ENCODE assay signal across 8 cellular contexts in genomic region chr7:142385528-142386340, GRCh38.
DNase-seq lines count a peak whose midpoint lies in the region; ATAC-seq, FAIRE-seq and TF ChIP-seq lines count a peak whose summit lies in the region.

No MANE protein-coding gene starts in this region.

- peaks cover 1% of the 10 kb centered on the region for H3K27me3 Mint-ChIP-seq in activated CD8-positive, alpha-beta T cell treated with anti-CD3 and anti-CD28 coated beads for 36 hours

- no peaks in the 10 kb centered on the region for H3K9me3 ChIP-seq in BE2C
- H3K9me3 ChIP-seq in pancreas: no peaks in the 10 kb centered on the region

- H3K4me1 ChIP-seq in BE2C: no peaks in the 10 kb centered on the region
- no peaks in the 10 kb centered on the region for H3K4me1 ChIP-seq in pancreas

- no peak overlapping the region for H3K27ac ChIP-seq in pancreas

- TF ChIP-seq CTCF in BE2C (IDR thresholded peaks at IDR 0.05; ENCODE audit: low read depth, low read length) (peak; percentile 85), fibroblast of the aortic adventitia (IDR thresholded peaks at IDR 0.05; ENCODE audit: insufficient read depth, low read length) (peak; percentile 84), pancreas (IDR thresholded peaks at IDR 0.05) (peak; percentile 26 to 55 (median 33))
- peak; percentile 63 for TF ChIP-seq CTCF in activated CD8-positive, alpha-beta T cell treated with anti-CD3 and anti-CD28 coated beads for 36 hours (IDR thresholded peaks at IDR 0.05)

- H3K36me3 ChIP-seq in BE2C: no peaks in the 10 kb centered on the region
- H3K36me3 ChIP-seq in pancreas: no peaks in the 10 kb centered on the region

- peaks cover 20% of the 10 kb centered on the region for H3K4me1 Mint-ChIP-seq in activated CD8-positive, alpha-beta T cell treated with anti-CD3 and anti-CD28 coated beads for 36 hours (ENCODE audit: low read depth)

- peak; percentile 84 for ATAC-seq in GM18517 (IDR thresholded peaks at IDR 0.05; ENCODE audit: unreplicated experiment)
- ATAC-seq in HG02973 (IDR thresholded peaks at IDR 0.05; ENCODE audit: unreplicated experiment): peak; percentile 81
- peak; percentile 64 for ATAC-seq in activated CD8-positive, alpha-beta T cell treated with anti-CD3 and anti-CD28 coated beads for 36 hours
- peak; percentile 76 to 90 (median 86) for ATAC-seq in pancreas

- no peaks in the 10 kb centered on the region for H3K36me3 Mint-ChIP-seq in activated CD8-positive, alpha-beta T cell treated with anti-CD3 and anti-CD28 coated beads for 36 hours (ENCODE audit: low read depth)

- H3K27ac Mint-ChIP-seq in activated CD8-positive, alpha-beta T cell treated with anti-CD3 and anti-CD28 coated beads for 36 hours: no peak overlapping the region

- FAIRE-seq in pancreas (lab: Jason Lieb, UNC): no peak

- DNase-seq in BE2C (peak; percentile 51), NCI-H226 (peak; percentile 30), fibroblast of the aortic adventitia (ENCODE audit: low read depth) (peak; percentile 79), pancreas (peak in 2 of 6 donors; percentile 12 to 40), GM19238 (ENCODE audit: insufficient read length, low spot score) (no peak)
- DNase-seq in activated CD8-positive, alpha-beta T cell treated with anti-CD3 and anti-CD28 coated beads for 36 hours: peak; percentile 57

- intact Hi-C loops in activated CD8-positive, alpha-beta T cell treated with anti-CD3 and anti-CD28 coated beads for 36 hours (cut with micrococcal nuclease): no loop called here
- intact Hi-C loops in pancreas (cut with DNase I): no loop called here

- no peaks in the 10 kb centered on the region for H3K9me3 Mint-ChIP-seq in activated CD8-positive, alpha-beta T cell treated with anti-CD3 and anti-CD28 coated beads for 36 hours

- 56 to 64% methylated on average over 8 of the region's 8 CpGs for WGBS in pancreas, 2 donors

- H3K27me3 ChIP-seq in BE2C (no peaks in the 10 kb centered on the region), pancreas (no peaks in the 10 kb centered on the region)

- POLR2A ChIA-PET in activated CD8-positive, alpha-beta T cell treated with anti-CD3 and anti-CD28 coated beads for 36 hours (lab: Charles Lee): interaction anchor here (0.6 kb wide), 1 partner anchor 197 kb away, joined by 3 read pairs; no protein-coding TSS in a partner anchor

- no peak overlapping the region for H3K4me3 ChIP-seq in BE2C (ENCODE audit: low read depth, low read length)
- no peak overlapping the region for H3K4me3 ChIP-seq in fibroblast of the aortic adventitia (ENCODE audit: low read depth, low read length)
- no peak overlapping the region for H3K4me3 ChIP-seq in pancreas

- peak overlapping the region; percentile 66 for H3K4me3 Mint-ChIP-seq in activated CD8-positive, alpha-beta T cell treated with anti-CD3 and anti-CD28 coated beads for 36 hours

- CTCF ChIA-PET in activated CD8-positive, alpha-beta T cell treated with anti-CD3 and anti-CD28 coated beads for 36 hours (lab: Charles Lee): interaction anchor here (0.6 to 7.0 kb wide), 30 partner anchors 9 to 470 kb away, joined by 3 to 101 read pairs (median 4); no protein-coding TSS in a partner anchor

Comparison
In these comparisons a context has a peak if more than half of its experiments do, and no peak if none do; other contexts are left out.
1. CTCF ChIP-seq: peak in every context shown above with its lines; median percentile 85 in BE2C; 84 in fibroblast of the aortic adventitia; 63 in activated CD8-positive, alpha-beta T cell treated with anti-CD3 and anti-CD28 coated beads for 36 hours; 33 in pancreas.